Comparison of ENCODE assay signal across 17 cellular contexts in genomic region chr6:157955675-157956074, GRCh38.
"Had no signal": no experiment of that assay in that cellular context is flagged by ENCODE, and none has a peak within 500 bp of the region (broad histone marks: within the 10 kb centered on the region; RNA-seq: fewer than 3 reads in every experiment).

No MANE protein-coding gene starts in this region.

- DNase-seq: IMR-90, KG1, MG63, NCI-H1092, NCI-H1105 treated with DMSO at 0.1 percent for 48 hours, NCI-H1417 treated with DMSO at 0.1 percent for 48 hours, NCI-H146, NCI-H1694 treated with DMSO at 0.1 percent for 48 hours, NCI-H1930, NCI-H2081, NCI-H2107, NCI-H2227 treated with DMSO at 0.1 percent for 48 hours, NCI-H526 treated with DMSO at 0.1 percent for 48 hours, NCI-H748 treated with DMSO at 0.1 percent for 48 hours, PC-3, SHP77, SK-N-SH had no signal

- H3K9ac ChIP-seq: SK-N-SH had no signal

- H3K27me3 ChIP-seq: MG63 had no signal

- H3K9me2 ChIP-seq: SK-N-SH had no signal

- H3K4me3 ChIP-seq: MG63 had no signal

- H3K36me3 ChIP-seq: MG63 had no signal

- ATAC-seq: PC-3 had no signal

- H3K4me2 ChIP-seq: SK-N-SH had no signal
